ENCODE assay signal across 1 cellular context in the genomic region with DNA sequence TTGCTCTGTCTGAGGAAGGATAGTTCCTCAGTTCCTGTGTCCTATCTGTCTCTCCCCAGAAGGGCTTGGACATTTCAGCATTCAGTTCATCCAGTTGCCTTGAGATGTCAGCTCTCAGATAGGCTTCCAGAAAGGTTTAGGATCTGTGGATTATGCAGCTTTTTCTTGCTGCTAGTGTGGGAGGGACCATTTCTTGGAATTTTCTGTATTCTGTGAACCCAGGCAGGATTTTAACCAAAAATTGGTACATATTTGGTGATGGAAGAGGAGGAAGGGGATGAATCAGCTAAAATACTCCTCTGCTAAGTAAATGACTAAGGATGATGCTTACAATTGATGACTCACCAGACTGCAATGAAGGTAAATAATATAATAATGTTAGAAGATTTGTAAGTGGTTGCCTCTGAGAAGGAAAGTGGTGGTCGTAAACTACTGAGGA.
TF ChIP-seq lines count a peak whose summit lies in the region.

No MANE protein-coding gene starts in this region.

TF ChIP-seq in A549, 52 proteins besides CTCF, POLR2A, EP300 and RAD21 (continued from another document):
- TF ChIP-seq HEYL (CRISPR knock-in tag; IDR thresholded peaks at IDR 0.05) = no peak
- TF ChIP-seq, protein P1, sequence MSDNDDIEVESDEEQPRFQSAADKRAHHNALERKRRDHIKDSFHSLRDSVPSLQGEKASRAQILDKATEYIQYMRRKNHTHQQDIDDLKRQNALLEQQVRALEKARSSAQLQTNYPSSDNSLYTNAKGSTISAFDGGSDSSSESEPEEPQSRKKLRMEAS (IDR thresholded peaks at IDR 0.05) = peak; percentile 57; the same call in 1 of the 2 replicates
- TF ChIP-seq TFCP2L1 (CRISPR knock-in tag; IDR thresholded peaks at IDR 0.05) = no peak
- peak in 1 of 2 experiments; percentile 60; a peak in 2 of 5 replicates for TF ChIP-seq JUN (IDR thresholded peaks at IDR 0.05)
- TF ChIP-seq GATA3 (IDR thresholded peaks at IDR 0.05; ENCODE audit: borderline replicate concordance) = peak; percentile 80; the same call in 1 of the 2 replicates
- no peak for TF ChIP-seq HOXA7 (CRISPR knock-in tag; IDR thresholded peaks at IDR 0.05)
- TF ChIP-seq NFE2L2 (conservative IDR thresholded peaks at IDR 0.05; ENCODE audit: low read length) = peak; percentile 89
- TF ChIP-seq HDAC2 (IDR thresholded peaks at IDR 0.05) = no peak
- TF ChIP-seq RCOR1 (IDR thresholded peaks at IDR 0.05; ENCODE audit: low read depth, low read length) = no peak
- no peak for TF ChIP-seq ELK1 (IDR thresholded peaks at IDR 0.05; ENCODE audit: low read depth, low read length)
- TF ChIP-seq FOSL2 (IDR thresholded peaks at IDR 0.05) = peak; percentile 97
- TF ChIP-seq FOSL2 (CRISPR knock-in tag; IDR thresholded peaks at IDR 0.05) = peak; percentile 100
- no peak for TF ChIP-seq ZFP36 (IDR thresholded peaks at IDR 0.05; ENCODE audit: borderline replicate concordance, partially characterized antibody)
- no peak; the same call in 1 of the 2 replicates for TF ChIP-seq ATOH8 (CRISPR knock-in tag; IDR thresholded peaks at IDR 0.05; ENCODE audit: low read depth)
- no peak for TF ChIP-seq KDM5A (IDR thresholded peaks at IDR 0.05)
- no peak for TF ChIP-seq SREBF2 (IDR thresholded peaks at IDR 0.05)
- TF ChIP-seq JUNB (IDR thresholded peaks at IDR 0.05) = peak; percentile 96
- TF ChIP-seq ESRRA (IDR thresholded peaks at IDR 0.05; ENCODE audit: borderline replicate concordance, low read length) = no peak
- TF ChIP-seq CBX8 (IDR thresholded peaks at IDR 0.05) = no peak
- peak; percentile 98 for TF ChIP-seq MAFK (IDR thresholded peaks at IDR 0.05; ENCODE audit: partially characterized antibody)
- no peak for TF ChIP-seq EHMT2 (IDR thresholded peaks at IDR 0.05; ENCODE audit: low read depth)
- no peak for TF ChIP-seq POLR2AphosphoS2 (conservative IDR thresholded peaks at IDR 0.05; ENCODE audit: low read length)
- no peak for TF ChIP-seq PHF8 (IDR thresholded peaks at IDR 0.05; ENCODE audit: borderline replicate concordance, low read depth)
- TF ChIP-seq SMC3 (IDR thresholded peaks at IDR 0.05) = peak; percentile 32; the same call in 1 of the 3 replicates
- TF ChIP-seq HES2 (IDR thresholded peaks at IDR 0.05) = 0 out of 2 replicates have a peak, but pooled peaks have one; percentile 12
- no peak for TF ChIP-seq RNF2 (IDR thresholded peaks at IDR 0.05; ENCODE audit: borderline replicate concordance, low read depth)
- peak in 1 of 2 experiments; percentile 75; a peak in 2 of 4 replicates for TF ChIP-seq CEBPB (IDR thresholded peaks at IDR 0.05)
- TF ChIP-seq EHF (CRISPR knock-in tag; IDR thresholded peaks at IDR 0.05) = no peak
- no peak for TF ChIP-seq RARB (CRISPR knock-in tag; IDR thresholded peaks at IDR 0.05)
- no peak for TF ChIP-seq CBX2 (IDR thresholded peaks at IDR 0.05; ENCODE audit: borderline replicate concordance, low read depth)
- no peak for TF ChIP-seq NPAS2 (CRISPR knock-in tag; IDR thresholded peaks at IDR 0.05; ENCODE audit: borderline replicate concordance)
- TF ChIP-seq TP53 (CRISPR knock-in tag; IDR thresholded peaks at IDR 0.05) = no peak
- TF ChIP-seq CHD2 (IDR thresholded peaks at IDR 0.05; ENCODE audit: low read length, partially characterized antibody) = no peak
